Comparison of ENCODE assay signal across 10 cellular contexts in the genomic region with DNA sequence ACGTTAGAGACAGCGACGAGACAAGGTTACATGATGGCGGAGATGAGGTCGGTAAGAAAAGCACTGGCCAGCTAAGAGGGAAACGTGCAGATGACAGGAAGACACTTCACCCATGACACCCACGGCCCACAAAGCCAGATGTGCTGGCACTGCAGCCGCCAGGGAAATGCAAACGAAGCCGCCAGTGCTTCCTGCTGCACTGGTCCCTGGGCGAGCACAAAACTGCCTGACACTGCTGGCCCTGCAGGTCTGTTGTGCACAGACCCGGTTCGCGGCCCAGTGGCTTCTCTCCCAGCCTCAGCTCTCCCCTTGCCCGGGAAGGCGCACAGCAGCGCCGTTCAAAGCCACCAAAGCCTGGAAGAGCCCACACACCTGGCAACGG. TPM values are rescaled to one million over a fixed set of nuclear protein-coding genes. Genes with fewer than 3 reads are reported as not detected.
DNase-seq lines count a peak whose midpoint lies in the region; ATAC-seq and TF ChIP-seq lines count a peak whose summit lies in the region.
"Had no signal": no experiment of that assay in that cellular context is flagged by ENCODE, and none has a peak within 500 bp of the region (broad histone marks: within the 10 kb centered on the region; RNA-seq: fewer than 3 reads in every experiment).

No MANE protein-coding gene starts in this region.

- H3K4me3 ChIP-seq in NT2/D1 (ENCODE audit: insufficient read length, low read depth) (no peak overlapping the region), skin epidermis (no peak overlapping the region)

- peak; percentile 45 for ATAC-seq in HG02588 (IDR thresholded peaks at IDR 0.05; ENCODE audit: unreplicated experiment)

- peak overlapping the region; percentile 69 for H3K27ac Mint-ChIP-seq in activated naive CD4-positive, alpha-beta T cell treated with anti-CD3 and anti-CD28 coated beads, Interleukin-2, amount 10 ng/mL, durations not matched to agents 7 days and 5 days
- no peak overlapping the region for H3K27ac Mint-ChIP-seq in activated naive CD4-positive, alpha-beta T cell treated with anti-CD3 and anti-CD28 coated beads for 36 hours
- no peak overlapping the region for H3K27ac Mint-ChIP-seq in osteocyte (ENCODE audit: unreplicated experiment)
- H3K27ac Mint-ChIP-seq: activated naive CD8-positive, alpha-beta T cell treated with anti-CD3 and anti-CD28 coated beads, Interleukin-2, amount 10 ng/mL, durations not matched to agents 7 days and 5 days had no signal

- H3K36me3 Mint-ChIP-seq in activated naive CD4-positive, alpha-beta T cell treated with anti-CD3 and anti-CD28 coated beads, Interleukin-2, amount 10 ng/mL, durations not matched to agents 7 days and 5 days = peaks cover 10% of the 10 kb centered on the region
- H3K36me3 Mint-ChIP-seq in activated naive CD4-positive, alpha-beta T cell treated with anti-CD3 and anti-CD28 coated beads for 36 hours (ENCODE audit: low read depth) = peaks cover 21% of the 10 kb centered on the region
- no peaks in the 10 kb centered on the region for H3K36me3 Mint-ChIP-seq in osteocyte (ENCODE audit: unreplicated experiment)
- H3K36me3 Mint-ChIP-seq: activated naive CD8-positive, alpha-beta T cell treated with anti-CD3 and anti-CD28 coated beads, Interleukin-2, amount 10 ng/mL, durations not matched to agents 7 days and 5 days had no signal

- H3K36me3 ChIP-seq in NT2/D1 (ENCODE audit: insufficient read depth, insufficient read length, low read length) = peaks cover 61% of the 10 kb centered on the region

- no peak for DNase-seq in activated naive CD4-positive, alpha-beta T cell treated with anti-CD3 and anti-CD28 coated beads, Interleukin-2, amount 10 ng/mL, durations not matched to agents 7 days and 5 days
- no peak for DNase-seq in activated naive CD4-positive, alpha-beta T cell treated with anti-CD3 and anti-CD28 coated beads for 36 hours
- no peak for DNase-seq in NT2/D1 (ENCODE audit: low read depth, low spot score)
- DNase-seq in osteocyte (ENCODE audit: extremely low spot score, unreplicated experiment) = no peak
- no peak for DNase-seq in foreskin melanocyte
- DNase-seq in iPS-NIHi7 (ENCODE audit: extremely low spot score) = no peak

- CTCF ChIA-PET in activated naive CD4-positive, alpha-beta T cell treated with anti-CD3 and anti-CD28 coated beads, Interleukin-2, amount 10 ng/mL, durations not matched to agents 7 days and 5 days (lab: Charles Lee) = interaction anchor here (1.0 to 1.9 kb wide), 3 partner anchors 17 to 42 kb away, joined by 3 to 8 read pairs (median 6); no protein-coding TSS in a partner anchor
- CTCF ChIA-PET in activated naive CD4-positive, alpha-beta T cell treated with anti-CD3 and anti-CD28 coated beads for 36 hours (lab: Charles Lee) = no interaction called here

- no peaks in the 10 kb centered on the region for H3K9me3 ChIP-seq in NT2/D1 (ENCODE audit: insufficient read depth, low read length)

- H3K9me3 Mint-ChIP-seq in activated naive CD4-positive, alpha-beta T cell treated with anti-CD3 and anti-CD28 coated beads, Interleukin-2, amount 10 ng/mL, durations not matched to agents 7 days and 5 days = no peaks in the 10 kb centered on the region
- no peaks in the 10 kb centered on the region for H3K9me3 Mint-ChIP-seq in activated naive CD4-positive, alpha-beta T cell treated with anti-CD3 and anti-CD28 coated beads for 36 hours
- no peaks in the 10 kb centered on the region for H3K9me3 Mint-ChIP-seq in osteocyte (ENCODE audit: unreplicated experiment)
- H3K9me3 Mint-ChIP-seq: activated naive CD8-positive, alpha-beta T cell treated with anti-CD3 and anti-CD28 coated beads, Interleukin-2, amount 10 ng/mL, durations not matched to agents 7 days and 5 days had no signal

- peaks cover 13% of the 10 kb centered on the region for H3K4me1 ChIP-seq in NT2/D1 (ENCODE audit: insufficient read depth, insufficient read length)

- intact Hi-C loops in activated naive CD4-positive, alpha-beta T cell treated with anti-CD3 and anti-CD28 coated beads for 36 hours (cut with micrococcal nuclease) = loop anchor here (5.0 kb wide), 1 partner anchor 53 kb away; no protein-coding TSS in a partner anchor

- H3K27me3 ChIP-seq in NT2/D1 (ENCODE audit: insufficient read depth, insufficient read length) = no peaks in the 10 kb centered on the region

- peak overlapping the region; percentile 6 for H3K9ac ChIP-seq in NT2/D1 (ENCODE audit: insufficient read length, low read depth)

- H3K27ac ChIP-seq in skin epidermis = peak overlapping the region in 16 of 21 experiments; percentile 24 to 82 (median 54)

- TF ChIP-seq CTCF in osteocyte (IDR thresholded peaks at IDR 0.05) = no peak

- H3K4me1 Mint-ChIP-seq in activated naive CD4-positive, alpha-beta T cell treated with anti-CD3 and anti-CD28 coated beads, Interleukin-2, amount 10 ng/mL, durations not matched to agents 7 days and 5 days = peaks cover 2% of the 10 kb centered on the region
- peaks cover 10% of the 10 kb centered on the region for H3K4me1 Mint-ChIP-seq in activated naive CD4-positive, alpha-beta T cell treated with anti-CD3 and anti-CD28 coated beads for 36 hours (ENCODE audit: low read depth)
- H3K4me1 Mint-ChIP-seq in osteocyte (ENCODE audit: unreplicated experiment) = peaks cover 10% of the 10 kb centered on the region

- no peaks in the 10 kb centered on the region for H3K27me3 Mint-ChIP-seq in activated naive CD4-positive, alpha-beta T cell treated with anti-CD3 and anti-CD28 coated beads, Interleukin-2, amount 10 ng/mL, durations not matched to agents 7 days and 5 days
- H3K27me3 Mint-ChIP-seq in activated naive CD4-positive, alpha-beta T cell treated with anti-CD3 and anti-CD28 coated beads for 36 hours (ENCODE audit: low read depth) = no peaks in the 10 kb centered on the region
- H3K27me3 Mint-ChIP-seq in osteocyte (ENCODE audit: unreplicated experiment) = no peaks in the 10 kb centered on the region
- H3K27me3 Mint-ChIP-seq: activated naive CD8-positive, alpha-beta T cell treated with anti-CD3 and anti-CD28 coated beads, Interleukin-2, amount 10 ng/mL, durations not matched to agents 7 days and 5 days had no signal

- H3K4me3 Mint-ChIP-seq in activated naive CD4-positive, alpha-beta T cell treated with anti-CD3 and anti-CD28 coated beads, Interleukin-2, amount 10 ng/mL, durations not matched to agents 7 days and 5 days = no peak overlapping the region
- no peak overlapping the region for H3K4me3 Mint-ChIP-seq in activated naive CD4-positive, alpha-beta T cell treated with anti-CD3 and anti-CD28 coated beads for 36 hours
- no peak overlapping the region for H3K4me3 Mint-ChIP-seq in osteocyte (ENCODE audit: unreplicated experiment)
- H3K4me3 Mint-ChIP-seq: activated naive CD8-positive, alpha-beta T cell treated with anti-CD3 and anti-CD28 coated beads, Interleukin-2, amount 10 ng/mL, durations not matched to agents 7 days and 5 days had no signal

RNA-seq across cellular contexts. Expression of a gene that starts 20.3 kb away (rescaled TPM):
- total RNA-seq in activated naive CD4-positive, alpha-beta T cell treated with anti-CD3 and anti-CD28 coated beads for 36 hours = 10 to 100 TPM; 17.7 to 18.0 TPM
- total RNA-seq in osteocyte = 15.5 and 17.1 TPM in 2 replicates

RNA-seq across cellular contexts. Expression of a gene that starts 20.4 kb away (rescaled TPM):
- total RNA-seq in activated naive CD4-positive, alpha-beta T cell treated with anti-CD3 and anti-CD28 coated beads for 36 hours = not detected
- total RNA-seq in osteocyte = not detected in 2 replicates
- total RNA-seq: activated naive CD8-positive, alpha-beta T cell treated with anti-CD3 and anti-CD28 coated beads, Interleukin-2, amount 10 ng/mL, durations not matched to agents 7 days and 5 days; myocyte had no signal
